ENCODE assay signal across 7 cellular contexts in the genomic region with DNA sequence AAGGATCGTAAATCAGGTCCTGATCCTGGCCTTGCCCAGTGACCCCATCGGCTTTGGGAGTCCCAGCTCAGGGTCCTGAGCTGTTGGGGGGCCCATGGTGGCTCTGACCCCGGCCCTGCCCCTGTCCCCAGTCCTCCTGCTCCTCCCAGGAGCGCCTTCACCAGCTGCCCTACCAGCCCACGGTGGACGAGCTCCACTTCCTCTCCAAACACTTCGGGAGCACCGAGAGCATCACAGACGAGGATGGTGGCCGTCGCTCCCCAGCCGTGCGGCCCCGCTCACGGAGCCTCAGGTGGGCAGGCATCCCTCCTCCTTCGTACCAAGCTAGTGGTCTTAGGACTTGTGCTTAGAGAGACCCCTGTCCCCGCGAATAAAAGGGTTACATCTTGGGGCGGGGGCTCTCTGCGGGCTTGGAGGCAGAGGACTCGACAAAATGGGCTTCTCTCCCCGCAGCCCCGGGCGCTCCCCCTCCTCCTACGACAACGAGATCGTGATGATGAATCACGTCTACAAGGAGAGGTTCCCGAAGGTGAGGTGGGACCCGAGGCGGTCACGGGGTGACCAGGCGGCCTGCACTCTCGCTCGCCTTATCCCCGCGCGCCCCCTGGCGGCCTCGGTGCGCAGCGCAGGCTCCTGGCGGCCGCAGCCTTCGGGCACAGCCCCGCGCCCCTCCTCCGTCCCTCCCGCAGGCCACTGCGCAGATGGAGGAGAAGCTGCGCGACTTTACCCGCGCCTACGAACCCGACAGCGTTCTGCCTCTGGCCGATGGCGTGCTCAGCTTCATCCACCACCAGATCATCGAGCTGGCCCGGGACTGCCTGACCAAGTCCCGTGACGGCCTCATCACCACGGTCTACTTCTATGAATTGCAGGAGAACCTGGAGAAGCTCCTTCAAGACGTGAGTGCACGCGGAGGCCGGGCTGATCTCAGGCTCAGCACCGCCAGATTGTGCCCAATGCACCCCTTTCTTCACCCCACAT. TPM values are rescaled to one million over a fixed set of nuclear protein-coding genes. Genes with fewer than 3 reads are reported as not detected.
DNase-seq lines count a peak whose midpoint lies in the region; TF ChIP-seq lines count a peak whose summit lies in the region.

No MANE protein-coding gene starts in this region.

- in situ Hi-C loops in KBM-7 (cut with MboI; ENCODE audit: low pct_unique_long_range_greater_than_20kb, low sequenced_read_pairs): no loop called here

- DNase-seq in KBM-7 (peak; percentile 87), SJCRH30 (peak; percentile 85 to 90), activated gamma-delta T cell (lab: John Stamatoyannopoulos, UW) (peak; percentile 70), fibroblast of villous mesenchyme (ENCODE audit: low read depth) (peak; percentile 77), nucleus accumbens (lab: John Stamatoyannopoulos, UW) (peak in 51 of 56 donors; percentile 6 to 91 (median 66))

- H3K27ac ChIP-seq in SJCRH30: no peak overlapping the region
- H3K27ac ChIP-seq in subcutaneous abdominal adipose tissue (ENCODE audit: low read depth, low read length): no peak overlapping the region

- TF ChIP-seq CTCF in GM12874 (IDR thresholded peaks at IDR 0.05; ENCODE audit: insufficient read depth, low read depth, low read length) (peak; percentile 100), fibroblast of villous mesenchyme (IDR thresholded peaks at IDR 0.05; ENCODE audit: insufficient read depth, low read depth, low read length) (peak; percentile 94)

- H3K27me3 ChIP-seq in SJCRH30 (no peaks in the 10 kb centered on the region), subcutaneous abdominal adipose tissue (ENCODE audit: control insufficient read depth in 5 of 5, insufficient read depth in 4 of 5, low read length in 5 of 5) (peaks cover 3 to 22% (median 17%) of the 10 kb centered on the region in 5 donors)

- H3K9ac ChIP-seq in subcutaneous abdominal adipose tissue (ENCODE audit: low read length in 5 of 5): peak overlapping the region in 1 of 5 donors; percentile 28

- H3K36me3 ChIP-seq in SJCRH30: no peaks in the 10 kb centered on the region
- H3K36me3 ChIP-seq in subcutaneous abdominal adipose tissue (ENCODE audit: control insufficient read depth in 5 of 5, insufficient read depth in 5 of 5, low read length in 5 of 5): no peaks in the 10 kb centered on the region

- H3K9me3 ChIP-seq in SJCRH30 (replicated peaks): no peaks in the 10 kb centered on the region
- H3K9me3 ChIP-seq in subcutaneous abdominal adipose tissue (ENCODE audit: control insufficient read depth in 5 of 5, low read length in 5 of 5): no peaks in the 10 kb centered on the region

- H3K4me3 ChIP-seq in SJCRH30 (no peak overlapping the region), fibroblast of villous mesenchyme (ENCODE audit: low read depth, low read length) (peak overlapping the region; percentile 32), subcutaneous abdominal adipose tissue (ENCODE audit: low read depth in 1 of 5, low read length in 5 of 5) (peak overlapping the region in 3 of 5 donors; percentile 22 to 60 (median 46))

- no peaks in the 10 kb centered on the region for H3K4me1 ChIP-seq in SJCRH30
- peaks cover 0 to 10% (median 9%) of the 10 kb centered on the region in 5 donors for H3K4me1 ChIP-seq in subcutaneous abdominal adipose tissue (ENCODE audit: control insufficient read depth in 5 of 5, insufficient read depth in 5 of 5, low read length in 5 of 5)

RNA-seq across cellular contexts. Expression of a gene that starts 9.1 kb away (rescaled TPM):
- total RNA-seq in SJCRH30 (2014; rRNA removed; shearing (Covaris generic)): 4.3 and 5.6 TPM in 2 replicates
- total RNA-seq in fibroblast of villous mesenchyme: under 0.01 TPM in 2 replicates

RNA-seq across cellular contexts. Expression of a gene that starts 13.1 kb away (rescaled TPM):
- 0.45 TPM in 1 of 2 replicates, not detected in the other for total RNA-seq in SJCRH30 (2014; rRNA removed; shearing (Covaris generic))
- total RNA-seq in fibroblast of villous mesenchyme: not detected in 2 replicates

RNA-seq across cellular contexts. Expression of a gene that starts 33.8 kb away (rescaled TPM):
- 16.4 and 16.8 TPM in 2 replicates for total RNA-seq in SJCRH30 (2014; rRNA removed; shearing (Covaris generic))
- 14.7 and 18.7 TPM in 2 replicates for total RNA-seq in fibroblast of villous mesenchyme

RNA-seq across cellular contexts. Expression of a gene that starts 39.6 kb away (rescaled TPM):
- total RNA-seq in SJCRH30 (2014; rRNA removed; shearing (Covaris generic)): 0.06 TPM in 1 of 2 replicates, not detected in the other
- total RNA-seq in fibroblast of villous mesenchyme: not detected in 2 replicates

RNA-seq across cellular contexts. Expression of a gene that starts 41.1 kb away (rescaled TPM):
- total RNA-seq in SJCRH30 (2014; rRNA removed; shearing (Covaris generic)): 92.4 and 99.0 TPM in 2 replicates
- total RNA-seq in fibroblast of villous mesenchyme: 20.0 and 22.9 TPM in 2 replicates
